7 cellular contexts compared by ENCODE assay signal in the genomic region with DNA sequence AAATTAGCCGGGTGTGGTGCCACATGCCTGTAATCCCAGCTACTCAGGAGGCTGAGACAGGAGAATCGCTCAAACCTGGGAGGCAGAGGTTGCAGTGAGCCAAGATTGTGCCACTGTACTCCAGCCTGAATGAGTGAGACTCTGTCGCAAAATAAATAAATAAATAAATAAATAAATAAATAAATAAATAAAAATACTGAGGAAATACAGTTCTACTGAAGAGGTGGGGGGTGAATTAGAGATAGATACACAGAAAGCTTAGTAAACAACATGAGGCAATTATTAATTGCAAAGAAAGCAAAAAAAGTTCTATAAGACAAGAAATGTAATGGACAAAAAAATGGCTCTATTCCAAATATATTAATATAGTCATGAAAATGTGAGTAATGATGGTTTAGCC. TPM values are rescaled to one million over a fixed set of nuclear protein-coding genes. Genes with fewer than 3 reads are reported as not detected.
"Had no signal": no experiment of that assay in that cellular context is flagged by ENCODE, and none has a peak within 500 bp of the region (broad histone marks: within the 10 kb centered on the region; RNA-seq: fewer than 3 reads in every experiment).

No MANE protein-coding gene starts in this region.

RNA-seq across cellular contexts. Expression of a gene that starts 29.1 kb away (rescaled TPM):
- total RNA-seq: activated B cell treated with CpG ODN at 0.5 μM for 24 hours; activated CD4-positive, alpha-beta T cell treated with anti-CD3 and anti-CD28 coated beads, Interleukin-2, amount 10 ng/mL, durations not matched to agents 24 days and 14 days; activated CD8-positive, alpha-beta memory T cell treated with anti-CD3 and anti-CD28 coated beads for 36 hours; activated naive CD4-positive, alpha-beta T cell treated with anti-CD3 and anti-CD28 coated beads, Interleukin-2, amount 50 U/mL, for 72 hours; activated T-helper 1 cell treated with anti-CD3 and anti-CD28 coated beads, Interleukin-12 subunit alpha, Interleukin-12 subunit beta, Interleukin-2, Interleukin-4 antibody, amounts not matched to agents 30 ng/mL and 10 ng/mL and 1 ng/mL, durations not matched to agents 14 hours and 24 hours and 36 hours; activated T-helper 17 cell treated with anti-CD3 and anti-CD28 coated beads, Interleukin-2, amount 50 U/mL, for 72 hours; body of pancreas had no signal
